Comparison of ENCODE assay signal across 21 cellular contexts in genomic region chr7:2142386-2142785, GRCh38.
DNase-seq lines count a peak whose midpoint lies in the region; ATAC-seq, FAIRE-seq and TF ChIP-seq lines count a peak whose summit lies in the region.
"Had no signal": no experiment of that assay in that cellular context is flagged by ENCODE, and none has a peak within 500 bp of the region (broad histone marks: within the 10 kb centered on the region; RNA-seq: fewer than 3 reads in every experiment).

No MANE protein-coding gene starts in this region.

- H3K27me3 ChIP-seq in left ventricle myocardium inferior (ENCODE audit: low read depth) (no peaks in the 10 kb centered on the region), psoas muscle (ENCODE audit: insufficient read depth in 3 of 3, low read length in 2 of 3) (no peaks in the 10 kb centered on the region), foreskin keratinocyte (no peaks in the 10 kb centered on the region)
- H3K27me3 ChIP-seq: SJSA1 had no signal

- peaks cover 26% of the 10 kb centered on the region for H3K36me3 ChIP-seq in left ventricle myocardium inferior
- H3K36me3 ChIP-seq in psoas muscle (ENCODE audit: insufficient read depth in 1 of 2, low read depth in 1 of 2), result peaks cover 0 to 13% of the 10 kb centered on the region in 2 donors
- no peaks in the 10 kb centered on the region for H3K36me3 ChIP-seq in mucosa of descending colon (ENCODE audit: low read depth)

- intact Hi-C loops in left ventricle myocardium inferior (cut with micrococcal nuclease) (no loop called here), psoas muscle (cut with DNase I) (no loop called here), mucosa of descending colon (cut with DNase I, micrococcal nuclease) (no loop called here)

- no peak for FAIRE-seq in urothelium cell line (lab: Jason Lieb, UNC)
- FAIRE-seq: GM12892, GM19239 had no signal

- H3K4me1 ChIP-seq in left ventricle myocardium inferior, result peaks cover 15% of the 10 kb centered on the region
- peaks cover 5% of the 10 kb centered on the region for H3K4me1 ChIP-seq in psoas muscle
- no peaks in the 10 kb centered on the region for H3K4me1 ChIP-seq in foreskin keratinocyte
- H3K4me1 ChIP-seq in mucosa of descending colon (ENCODE audit: low read depth), result no peaks in the 10 kb centered on the region
- H3K4me1 ChIP-seq: SJSA1 had no signal

- H3K27ac ChIP-seq in left ventricle myocardium inferior (replicated peaks) (no peak overlapping the region), psoas muscle (no peak overlapping the region), foreskin keratinocyte (no peak overlapping the region)
- H3K27ac ChIP-seq: SJSA1 had no signal

- H3K4me3 ChIP-seq in left ventricle myocardium inferior, result no peak overlapping the region
- no peak overlapping the region for H3K4me3 ChIP-seq in psoas muscle
- no peak overlapping the region for H3K4me3 ChIP-seq in mucosa of descending colon
- H3K4me3 ChIP-seq: SJSA1 had no signal

- H3K9me3 ChIP-seq in left ventricle myocardium inferior (replicated peaks) (no peaks in the 10 kb centered on the region), psoas muscle (no peaks in the 10 kb centered on the region), mucosa of descending colon (no peaks in the 10 kb centered on the region)
- H3K9me3 ChIP-seq: SJSA1 had no signal

- in situ Hi-C loops in G401 (cut with HindIII; ENCODE audit: low sequenced_read_pairs), result no loop called here

- peak; percentile 63 for DNase-seq in G401 (ENCODE audit: low spot score)
- peak; percentile 46 for DNase-seq in cerebellar cortex (ENCODE audit: low spot score)
- peak; percentile 68 for DNase-seq in left ventricle myocardium inferior
- no peak for DNase-seq in psoas muscle
- no peak for DNase-seq in foreskin keratinocyte
- no peak for DNase-seq in urothelium cell line (ENCODE audit: low spot score)
- DNase-seq in mucosa of descending colon, result no peak
- DNase-seq: Calu3; DMS79 treated with DMSO at 0.1 percent for 48 hours; H7; MV-4-11; NCI-H1105; NCI-H1436 treated with DMSO at 0.1 percent for 48 hours; NCI-H2171 treated with DMSO at 0.1 percent for 48 hours; NCI-H345; NCI-H510A treated with DMSO at 0.1 percent for 48 hours; NK-92 treated with Interleukin-12 subunit alpha and Interleukin-12 subunit beta, amount 100 ng/mL, for 24 hours; PC-3 had no signal

- 45 to 65% (median 53%) methylated on average over 19 to 20 of the region's 20 CpGs for WGBS in psoas muscle, 3 donors

- TF ChIP-seq CTCF in left ventricle myocardium inferior (IDR thresholded peaks at IDR 0.05; ENCODE audit: borderline replicate concordance), result peak; percentile 45
- TF ChIP-seq CTCF in psoas muscle (IDR thresholded peaks at IDR 0.05), result no peak
- no peak for TF ChIP-seq CTCF in foreskin keratinocyte (conservative IDR thresholded peaks at IDR 0.05)
- no peak for TF ChIP-seq CTCF in mucosa of descending colon (IDR thresholded peaks at IDR 0.05)

- ATAC-seq in psoas muscle, result peak; percentile 35 to 69 (median 54)
- ATAC-seq in foreskin keratinocyte, result no peak
- no peak for ATAC-seq in mucosa of descending colon
- ATAC-seq: PC-3 had no signal

Comparison
In these comparisons a context has a peak if more than half of its experiments do, and no peak if none do; other contexts are left out.
1. DNase-seq: peak in G401 (single experiment), cerebellar cortex (single experiment) and left ventricle myocardium inferior (single experiment); none in psoas muscle (0 of 2), foreskin keratinocyte (0 of 2), urothelium cell line (single experiment) and mucosa of descending colon (0 of 3).
2. ATAC-seq: peak in psoas muscle (4 of 4); none in foreskin keratinocyte (single experiment) and mucosa of descending colon (single experiment).